ENCODE assay signal across 1 cellular context in genomic region chr6:1199981-1200637, GRCh38.
TF ChIP-seq lines count a peak whose summit lies in the region.

No MANE protein-coding gene starts in this region.

TF ChIP-seq in H1, 55 proteins besides CTCF, POLR2A, EP300 and RAD21 (continued from another document):
- TF ChIP-seq USF2 (IDR thresholded peaks at IDR 0.05; ENCODE audit: low read length) (no peak), ATF2 (IDR thresholded peaks at IDR 0.05; ENCODE audit: low read length) (no peak), NANOG (IDR thresholded peaks at IDR 0.05; ENCODE audit: insufficient read depth, low read depth, low read length, poor library complexity, severe bottlenecking) (no peak), SIX5 (IDR thresholded peaks at IDR 0.05; ENCODE audit: low read depth, low read length) (no peak), KDM4A (IDR thresholded peaks at IDR 0.05; ENCODE audit: low read depth, low read length, severe bottlenecking) (no peak), RNF2 (IDR thresholded peaks at IDR 0.05; ENCODE audit: borderline replicate concordance, low read depth, low read length, missing control alignments, poor library complexity, severe bottlenecking) (no peak), BACH1 (IDR thresholded peaks at IDR 0.05; ENCODE audit: low read length) (no peak)
